In genomic region chr11:118374729-118375128, GRCh38 we compare ENCODE assay signal across 22 cellular contexts. TPM values are rescaled to one million over a fixed set of nuclear protein-coding genes. Genes with fewer than 3 reads are reported as not detected.
"Had no signal": no experiment of that assay in that cellular context is flagged by ENCODE, and none has a peak within 500 bp of the region (broad histone marks: within the 10 kb centered on the region; RNA-seq: fewer than 3 reads in every experiment).

No MANE protein-coding gene starts in this region.

- H3K27me3 ChIP-seq: esophagus muscularis mucosa, tibial artery had no signal

- H3K4me1 Mint-ChIP-seq: naive B cell, neural crest cell had no signal

- H3K27me3 Mint-ChIP-seq: activated CD4-positive, alpha-beta memory T cell treated with anti-CD3 and anti-CD28 coated beads for 36 hours; activated naive CD4-positive, alpha-beta T cell treated with anti-CD3 and anti-CD28 coated beads, Interleukin-2, amount 50 U/mL, for 24 hours; naive B cell had no signal

- DNase-seq: activated CD4-positive, alpha-beta memory T cell treated with anti-CD3 and anti-CD28 coated beads for 36 hours; activated effector memory CD4-positive, alpha-beta T cell treated with anti-CD3 and anti-CD28 coated beads, Interleukin-2, amount 50 U/mL, for 16 hours; amniotic stem cell; dermis blood vessel endothelial cell; effector memory CD4-positive, alpha-beta T cell; foreskin melanocyte; hypothalamus; left ventricle myocardium superior; mucosa of descending colon; naive B cell; retina; stimulated activated naive CD8-positive, alpha-beta T cell treated with anti-CD3 and anti-CD28 coated beads, Interleukin-15, Interleukin-2, amounts not matched to agents 100 U/mL and 50 U/mL, for 24 hours; substantia nigra; tibial artery had no signal

- H3K27ac Mint-ChIP-seq: activated CD4-positive, alpha-beta memory T cell treated with anti-CD3 and anti-CD28 coated beads for 36 hours; T-helper 2 cell treated with Interferon-gamma antibody and Interleukin-4, amounts not matched to agents 5 μg/mL and 100 μg/mL, for 36 hours had no signal

- H3K4me1 ChIP-seq: esophagus muscularis mucosa, tibial artery had no signal

- H3K9me3 Mint-ChIP-seq: activated CD4-positive, alpha-beta memory T cell treated with anti-CD3 and anti-CD28 coated beads for 36 hours; activated naive CD4-positive, alpha-beta T cell treated with anti-CD3 and anti-CD28 coated beads, Interleukin-2, amount 50 U/mL, for 24 hours; naive B cell; neural crest cell; T-helper 2 cell treated with Interferon-gamma antibody and Interleukin-4, amounts not matched to agents 5 μg/mL and 100 μg/mL, for 36 hours had no signal

- H3K4me3 Mint-ChIP-seq: activated CD4-positive, alpha-beta memory T cell treated with anti-CD3 and anti-CD28 coated beads for 36 hours; activated naive CD4-positive, alpha-beta T cell treated with anti-CD3 and anti-CD28 coated beads, Interleukin-2, amount 50 U/mL, for 24 hours; naive B cell; neural crest cell; T-helper 2 cell treated with Interferon-gamma antibody and Interleukin-4, amounts not matched to agents 5 μg/mL and 100 μg/mL, for 36 hours had no signal

- ATAC-seq: left ventricle myocardium superior; mucosa of descending colon; stimulated activated naive CD8-positive, alpha-beta T cell treated with anti-CD3 and anti-CD28 coated beads, Interleukin-15, Interleukin-2, amounts not matched to agents 100 U/mL and 50 U/mL, for 24 hours had no signal

- H3K9me3 ChIP-seq: esophagus muscularis mucosa, mucosa of descending colon, tibial artery had no signal

- H3K27ac ChIP-seq: esophagus muscularis mucosa, skin epidermis, tibial artery had no signal

- H3K4me3 ChIP-seq: esophagus muscularis mucosa, mucosa of descending colon, skin epidermis, tibial artery had no signal

RNA-seq across cellular contexts. Expression of gene CD3G, which starts 30.6 kb away (rescaled TPM):
- total RNA-seq: cerebellum, dermis blood vessel endothelial cell, endothelial cell of umbilical vein, kidney epithelial cell, neural crest cell had no signal
- polyA plus RNA-seq: endothelial cell of umbilical vein had no signal

RNA-seq across cellular contexts. Expression of gene CD3D, which starts 32.2 kb away (rescaled TPM):
- total RNA-seq: dermis blood vessel endothelial cell, endothelial cell of umbilical vein, kidney epithelial cell, neural crest cell had no signal
- polyA plus RNA-seq: endothelial cell of umbilical vein had no signal
